8 cellular contexts compared by ENCODE assay signal in the genomic region with DNA sequence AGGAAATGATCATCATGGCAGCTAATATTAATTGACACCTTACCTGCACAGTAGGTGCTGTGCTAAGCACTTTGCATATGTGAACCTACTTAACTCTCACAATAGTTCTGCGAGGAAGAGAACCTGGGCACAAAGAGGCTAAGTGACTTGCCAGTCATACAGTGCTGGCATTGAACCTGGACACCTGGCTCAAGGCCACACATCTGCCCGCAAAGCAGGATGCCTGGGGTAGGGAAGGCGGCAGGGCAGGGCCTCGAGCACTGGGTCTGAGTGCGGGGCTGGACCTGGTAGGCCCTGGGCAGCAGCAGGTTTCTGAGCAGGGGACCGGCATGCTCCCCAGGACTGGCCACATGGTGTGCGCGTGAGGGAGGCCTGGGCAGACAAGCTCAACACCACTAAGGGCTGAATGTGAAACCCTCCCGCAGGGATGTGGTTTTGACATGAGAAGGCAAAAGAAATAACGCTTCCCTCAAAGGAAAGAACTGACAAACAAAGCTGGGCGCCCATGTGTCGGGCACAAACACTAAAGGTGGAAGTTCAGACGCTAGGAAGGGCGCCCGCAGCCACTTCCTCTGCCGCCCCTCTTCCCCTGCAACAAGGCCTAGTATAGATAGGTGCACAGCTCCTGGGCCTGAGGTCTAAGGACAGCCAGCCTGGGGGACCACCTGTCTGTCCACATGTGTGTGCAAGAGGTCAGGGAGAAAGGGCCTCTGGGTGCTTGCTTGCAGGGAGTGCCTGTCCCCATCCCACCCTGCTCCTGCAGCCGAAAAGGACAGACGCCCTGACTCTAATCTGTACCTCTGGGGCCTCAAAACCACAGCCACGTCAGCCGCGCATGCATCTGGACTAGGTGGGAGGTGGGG.
A peak's percentile ranks its signal among the peaks of the same experiment; 100 is the strongest.
DNase-seq lines count a peak whose midpoint lies in the region; TF ChIP-seq lines count a peak whose summit lies in the region.

No MANE protein-coding gene starts in this region.

- no peak for DNase-seq in RWPE1 (ENCODE audit: low spot score)
- DNase-seq in activated effector memory CD4-positive, alpha-beta T cell treated with Interleukin-2 at 50 U/mL for 16 hours: peak; percentile 77
- DNase-seq in mucosa of gallbladder (ENCODE audit: low spot score): peak; percentile 55
- DNase-seq in transverse colon: peak; percentile 83
- DNase-seq in glomerular visceral epithelial cell (ENCODE audit: extremely low spot score): no peak
- no peak for DNase-seq in ACHN
- no peak for DNase-seq in DMS53 treated with DMSO at 0.1 percent for 48 hours (lab: John Stamatoyannopoulos, UW; ENCODE audit: unreplicated experiment)

- H3K27me3 ChIP-seq in transverse colon: no peaks in the 10 kb centered on the region

- H3K27ac ChIP-seq in RWPE1: peak overlapping the region; percentile 98
- peak overlapping the region; percentile 83 to 89 (median 86) for H3K27ac ChIP-seq in transverse colon

- H3K4me3 ChIP-seq in transverse colon: no peak overlapping the region

- H3K4me1 ChIP-seq in transverse colon: peaks cover 38 to 81% (median 41%) of the 10 kb centered on the region in 4 donors

- H3K9me3 ChIP-seq in transverse colon: no peaks in the 10 kb centered on the region

- CTCF ChIA-PET in RWPE1 (lab: Yijun Ruan, JAX): no interaction called here

- 55% methylated on average over 21 of the region's 21 CpGs; no CpG with 5 or more reads in 1 of the 2 donors for WGBS in transverse colon (ENCODE audit: low coverage in 1 of 2), 2 donors

- TF ChIP-seq CTCF in GM12874 (IDR thresholded peaks at IDR 0.05; ENCODE audit: insufficient read depth, low read depth, low read length) (0 out of 2 replicates have a peak, but pooled peaks have one; percentile 18), RWPE1 (conservative IDR thresholded peaks at IDR 0.05; ENCODE audit: low read depth) (no peak), transverse colon (IDR thresholded peaks at IDR 0.05) (no peak)

- POLR2A ChIA-PET in RWPE1 (lab: Yijun Ruan, JAX; ENCODE audit: low non-redundant PET): interaction anchor here (0.7 kb wide), 1 partner anchor 57 kb away, joined by 15 read pairs; no protein-coding TSS in a partner anchor

- no peaks in the 10 kb centered on the region for H3K36me3 ChIP-seq in transverse colon

- in situ Hi-C loops in transverse colon (cut with MboI; ENCODE audit: low pct_ligation_motif_present in 1 of 4, low pct_unique_long_range_greater_than_20kb in 1 of 4, low sequenced_read_pairs in 3 of 4): no loop called here
- in situ Hi-C loops in ACHN (cut with HindIII; ENCODE audit: low pct_ligation_motif_present, low pct_unique_long_range_greater_than_20kb, low sequenced_read_pairs): no loop called here

- intact Hi-C loops in transverse colon (cut with DNase I; ENCODE audit: low total_unique reads): no loop called here

- no peak for TF ChIP-seq EP300 in transverse colon (IDR thresholded peaks at IDR 0.05; ENCODE audit: low read depth)

- no peak for TF ChIP-seq POLR2A in transverse colon (IDR thresholded peaks at IDR 0.05)

Comparison
In these comparisons a context has a peak if more than half of its experiments do, and no peak if none do; other contexts are left out.
1. DNase-seq: peak in activated effector memory CD4-positive, alpha-beta T cell treated with Interleukin-2 at 50 U/mL for 16 hours (single experiment), mucosa of gallbladder (single experiment) and transverse colon (single experiment); none in RWPE1 (single experiment), glomerular visceral epithelial cell (single experiment), ACHN (single experiment) and DMS53 treated with DMSO at 0.1 percent for 48 hours (single experiment).